In the genomic region with DNA sequence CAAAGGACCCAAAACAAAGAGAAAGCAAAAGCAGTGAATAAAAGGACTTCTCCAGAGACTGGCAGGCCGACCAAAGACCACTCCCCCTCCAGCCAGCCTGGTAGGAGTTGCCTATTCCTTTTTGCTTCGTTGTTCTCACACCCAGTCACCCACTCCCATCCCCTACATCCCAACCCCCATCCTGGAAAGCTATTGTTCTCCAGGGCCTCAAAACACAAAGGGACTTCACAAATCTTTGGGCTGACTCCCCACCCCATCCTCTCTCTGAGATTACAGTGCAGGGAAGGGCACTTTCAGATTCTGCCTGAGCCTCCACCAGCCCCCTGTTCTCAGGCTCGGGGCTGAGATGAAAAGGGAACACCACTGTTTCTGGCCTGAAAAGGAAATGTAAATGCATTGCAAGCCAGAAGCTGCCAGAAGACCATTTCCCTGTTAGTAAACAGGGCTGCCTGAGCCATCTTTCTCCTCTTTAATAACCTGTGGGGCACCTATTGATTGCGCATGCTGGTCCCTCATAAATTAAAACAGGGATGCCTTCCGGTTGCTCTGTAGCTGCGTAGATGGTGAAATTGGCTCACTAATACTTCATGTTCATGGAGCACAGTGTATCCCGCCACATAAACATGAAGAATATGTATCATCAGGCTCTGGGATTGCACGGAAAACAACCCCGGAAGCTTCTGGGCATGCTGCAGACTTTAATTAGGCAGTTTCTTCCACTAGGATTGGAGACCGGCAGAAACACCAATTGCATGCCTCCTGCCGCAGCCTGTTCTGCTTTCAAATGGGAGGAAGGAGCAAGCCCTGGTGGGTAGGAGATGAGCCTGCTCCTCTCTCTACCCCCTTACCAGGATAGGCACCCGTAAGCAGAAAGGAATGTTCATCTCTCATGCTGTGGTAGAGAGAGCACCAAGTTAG, we compare ENCODE assay signal across 9 cellular contexts.
A peak's percentile ranks its signal among the peaks of the same experiment; 100 is the strongest.
DNase-seq lines count a peak whose midpoint lies in the region; ATAC-seq and TF ChIP-seq lines count a peak whose summit lies in the region.
"Had no signal": no experiment of that assay in that cellular context is flagged by ENCODE, and none has a peak within 500 bp of the region (broad histone marks: within the 10 kb centered on the region; RNA-seq: fewer than 3 reads in every experiment).

No MANE protein-coding gene starts in this region.

- H3K27me3 Mint-ChIP-seq in GM23338 (ENCODE audit: insufficient read depth, low read depth, poor library complexity), result peaks cover 5% of the 10 kb centered on the region
- H3K27me3 Mint-ChIP-seq in activated T-helper 2 cell treated with anti-CD3 and anti-CD28 coated beads, Interferon-gamma antibody, Interleukin-2, Interleukin-4, amounts not matched to agents 10 μg/mL and 5 μg/mL and 100 μg/mL, durations not matched to agents 14 hours and 24 hours and 36 hours (ENCODE audit: low read depth), result no peaks in the 10 kb centered on the region

- H3K36me3 ChIP-seq in GM23338 (ENCODE audit: insufficient read depth) (no peaks in the 10 kb centered on the region), iPS-15b (ENCODE audit: control insufficient read depth, insufficient read depth, low read length) (no peaks in the 10 kb centered on the region)

- no peaks in the 10 kb centered on the region for H3K9me3 ChIP-seq in iPS-15b (ENCODE audit: control insufficient read depth, insufficient read depth, low read length)

- ATAC-seq in GM23338 (peak; percentile 93), GM18868 (IDR thresholded peaks at IDR 0.05; ENCODE audit: unreplicated experiment) (no peak), HG02623 (IDR thresholded peaks at IDR 0.05; ENCODE audit: unreplicated experiment) (no peak)

- peak overlapping the region; percentile 69 for H3K4me2 ChIP-seq in GM23338

- H2AFZ ChIP-seq in GM23338, result peak overlapping the region; percentile 88

- no peaks in the 10 kb centered on the region for H3K79me2 ChIP-seq in GM23338 (replicated peaks; ENCODE audit: insufficient read depth)

- peaks cover 26% of the 10 kb centered on the region for H3K4me1 Mint-ChIP-seq in GM23338
- H3K4me1 Mint-ChIP-seq in activated T-helper 2 cell treated with anti-CD3 and anti-CD28 coated beads, Interferon-gamma antibody, Interleukin-2, Interleukin-4, amounts not matched to agents 10 μg/mL and 5 μg/mL and 100 μg/mL, durations not matched to agents 14 hours and 24 hours and 36 hours (ENCODE audit: low read depth), result peaks cover 39% of the 10 kb centered on the region

- peak overlapping the region; percentile 29 for H3K4me3 Mint-ChIP-seq in GM23338
- H3K4me3 Mint-ChIP-seq in activated T-helper 2 cell treated with anti-CD3 and anti-CD28 coated beads, Interferon-gamma antibody, Interleukin-2, Interleukin-4, amounts not matched to agents 10 μg/mL and 5 μg/mL and 100 μg/mL, durations not matched to agents 14 hours and 24 hours and 36 hours (ENCODE audit: low read depth), result peak overlapping the region; percentile 64

- H3K36me3 Mint-ChIP-seq in GM23338 (ENCODE audit: low read depth), result peaks cover 5% of the 10 kb centered on the region; the same call in 2 of the 3 replicates
- H3K36me3 Mint-ChIP-seq in activated T-helper 2 cell treated with anti-CD3 and anti-CD28 coated beads, Interferon-gamma antibody, Interleukin-2, Interleukin-4, amounts not matched to agents 10 μg/mL and 5 μg/mL and 100 μg/mL, durations not matched to agents 14 hours and 24 hours and 36 hours (ENCODE audit: low read depth), result no peaks in the 10 kb centered on the region

- H3K9ac ChIP-seq in iPS-15b (ENCODE audit: low read depth, low read length), result peak overlapping the region; percentile 12

- peak overlapping the region; percentile 16; the same call in 1 of the 2 replicates for H3K4me3 ChIP-seq in GM23338
- H3K4me3 ChIP-seq in iPS-15b (ENCODE audit: low read depth, low read length), result no peak overlapping the region
- peak overlapping the region in 1 of 7 experiments; percentile 5 for H3K4me3 ChIP-seq in skin epidermis

- peaks cover 10% of the 10 kb centered on the region; the same call in 2 of the 3 replicates for H3K9me3 Mint-ChIP-seq in GM23338
- H3K9me3 Mint-ChIP-seq in activated T-helper 2 cell treated with anti-CD3 and anti-CD28 coated beads, Interferon-gamma antibody, Interleukin-2, Interleukin-4, amounts not matched to agents 10 μg/mL and 5 μg/mL and 100 μg/mL, durations not matched to agents 14 hours and 24 hours and 36 hours, result no peaks in the 10 kb centered on the region

- DNase-seq in AG08396 (ENCODE audit: low spot score) (peak; percentile 85), GM23338 (ENCODE audit: low spot score) (peak; percentile 76)
- DNase-seq in activated T-helper 2 cell treated with anti-CD3 and anti-CD28 coated beads, Interferon-gamma antibody, Interleukin-2, Interleukin-4, amounts not matched to agents 10 μg/mL and 5 μg/mL and 100 μg/mL, durations not matched to agents 14 hours and 24 hours and 36 hours (ENCODE audit: low spot score), result no peak
- no peak for DNase-seq in stimulated activated CD8-positive, alpha-beta memory T cell treated with anti-CD3 and anti-CD28 coated beads, Interleukin-4, amount 100 ng/mL, for 48 hours

- H3K9me2 ChIP-seq in GM23338 (ENCODE audit: insufficient read depth), result no peaks in the 10 kb centered on the region

- no peaks in the 10 kb centered on the region for H3K27me3 ChIP-seq in GM23338 (ENCODE audit: insufficient read depth)
- H3K27me3 ChIP-seq in iPS-15b (ENCODE audit: control insufficient read depth, insufficient read depth, low read length), result no peaks in the 10 kb centered on the region

- H3K27ac ChIP-seq in GM23338 (ENCODE audit: low read depth) (peak overlapping the region; percentile 62; the same call in 1 of the 2 replicates), skin epidermis (peak overlapping the region in 14 of 21 experiments; percentile 18 to 84 (median 69))
- H3K27ac ChIP-seq: epithelial cell of prostate had no signal

- TF ChIP-seq CTCF in GM23338 (conservative IDR thresholded peaks at IDR 0.05; ENCODE audit: low read depth in 2 of 2), result no peak

- peak overlapping the region; percentile 80 for H3K27ac Mint-ChIP-seq in GM23338
- peak overlapping the region; percentile 71 for H3K27ac Mint-ChIP-seq in activated T-helper 2 cell treated with anti-CD3 and anti-CD28 coated beads, Interferon-gamma antibody, Interleukin-2, Interleukin-4, amounts not matched to agents 10 μg/mL and 5 μg/mL and 100 μg/mL, durations not matched to agents 14 hours and 24 hours and 36 hours

- intact Hi-C loops in activated T-helper 2 cell treated with anti-CD3 and anti-CD28 coated beads, Interferon-gamma antibody, Interleukin-2, Interleukin-4, amounts not matched to agents 10 μg/mL and 5 μg/mL and 100 μg/mL, durations not matched to agents 14 hours and 24 hours and 36 hours (cut with micrococcal nuclease), result no loop called here

- no peaks in the 10 kb centered on the region for H3F3A ChIP-seq in GM23338 (replicated peaks; ENCODE audit: low read depth)

- no peaks in the 10 kb centered on the region for H4K20me1 ChIP-seq in GM23338 (replicated peaks; ENCODE audit: insufficient read depth)

- H3K4me1 ChIP-seq in GM23338 (ENCODE audit: insufficient read depth), result peaks cover 12% of the 10 kb centered on the region
- H3K4me1 ChIP-seq in iPS-15b (ENCODE audit: control insufficient read depth, insufficient read depth, low read length), result peaks cover 14% of the 10 kb centered on the region

TF ChIP-seq in GM23338, 12 proteins besides CTCF, POLR2A, EP300 and RAD21:
- peak; percentile 24; the same call in 1 of the 2 replicates for TF ChIP-seq POLR2AphosphoS5 (IDR thresholded peaks at IDR 0.05; ENCODE audit: low read depth)
- no peak for TF ChIP-seq JUNB (IDR thresholded peaks at IDR 0.05; ENCODE audit: unreplicated experiment)
- TF ChIP-seq NANOG (IDR thresholded peaks at IDR 0.05; ENCODE audit: borderline replicate concordance), result no peak
- no peak for TF ChIP-seq CREB1 (CRISPR knock-in tag; IDR thresholded peaks at IDR 0.05; ENCODE audit: low read depth)

Comparison
In these comparisons a context has a peak if more than half of its experiments do, and no peak if none do; other contexts are left out.
1. DNase-seq: peak in AG08396 (single experiment) and GM23338 (single experiment); none in activated T-helper 2 cell treated with anti-CD3 and anti-CD28 coated beads, Interferon-gamma antibody, Interleukin-2, Interleukin-4, amounts not matched to agents 10 μg/mL and 5 μg/mL and 100 μg/mL, durations not matched to agents 14 hours and 24 hours and 36 hours (single experiment) and stimulated activated CD8-positive, alpha-beta memory T cell treated with anti-CD3 and anti-CD28 coated beads, Interleukin-4, amount 100 ng/mL, for 48 hours (single experiment).